Comparison of ENCODE assay signal across 31 cellular contexts in genomic region chr18:41618135-41618534, GRCh38.
"Had no signal": no experiment of that assay in that cellular context is flagged by ENCODE, and none has a peak within 500 bp of the region (broad histone marks: within the 10 kb centered on the region; RNA-seq: fewer than 3 reads in every experiment).

No MANE protein-coding gene starts in this region.

- H3K27ac Mint-ChIP-seq: activated CD4-positive, alpha-beta memory T cell treated with anti-CD3 and anti-CD28 coated beads for 36 hours; activated CD4-positive, alpha-beta T cell treated with anti-CD3 and anti-CD28 coated beads, Interleukin-2, amount 10 ng/mL, durations not matched to agents 24 days and 14 days; activated naive CD4-positive, alpha-beta T cell treated with anti-CD3 and anti-CD28 coated beads, Interleukin-2, amount 10 ng/mL, durations not matched to agents 7 days and 5 days; activated naive CD8-positive, alpha-beta T cell treated with anti-CD3 and anti-CD28 coated beads, Interleukin-2, amount 10 ng/mL, durations not matched to agents 7 days and 5 days; activated T-helper 1 cell treated with anti-CD3 and anti-CD28 coated beads, Interleukin-12 subunit alpha, Interleukin-12 subunit beta, Interleukin-2, Interleukin-4 antibody, amounts not matched to agents 30 ng/mL and 10 ng/mL and 1 ng/mL, durations not matched to agents 14 hours and 24 hours and 36 hours; brain; immature natural killer cell; nephron; progenitor cell of endocrine pancreas; stimulated activated effector memory CD8-positive, alpha-beta T cell treated with anti-CD3 and anti-CD28 coated beads, Interleukin-12 subunit alpha, Interleukin-12 subunit beta, amount 100 ng/mL, for 72 hours; stimulated activated naive CD8-positive, alpha-beta T cell treated with anti-CD3 and anti-CD28 coated beads, Interleukin-15, Interleukin-2, amounts not matched to agents 100 ng/mL and 50 ng/mL, for 24 hours; type B pancreatic cell had no signal

- ATAC-seq: esophagus mucosa; heart left ventricle; left colon; right lobe of liver; stimulated activated effector memory CD8-positive, alpha-beta T cell treated with anti-CD3 and anti-CD28 coated beads, Interleukin-12 subunit alpha, Interleukin-12 subunit beta, amount 100 ng/mL, for 72 hours had no signal

- H3K4me3 Mint-ChIP-seq: activated CD4-positive, alpha-beta memory T cell treated with anti-CD3 and anti-CD28 coated beads for 36 hours; activated CD4-positive, alpha-beta T cell treated with anti-CD3 and anti-CD28 coated beads, Interleukin-2, amount 10 ng/mL, durations not matched to agents 24 days and 14 days; activated naive CD4-positive, alpha-beta T cell treated with anti-CD3 and anti-CD28 coated beads, Interleukin-2, amount 10 ng/mL, durations not matched to agents 7 days and 5 days; activated naive CD8-positive, alpha-beta T cell treated with anti-CD3 and anti-CD28 coated beads, Interleukin-2, amount 10 ng/mL, durations not matched to agents 7 days and 5 days; activated T-helper 1 cell treated with anti-CD3 and anti-CD28 coated beads, Interleukin-12 subunit alpha, Interleukin-12 subunit beta, Interleukin-2, Interleukin-4 antibody, amounts not matched to agents 30 ng/mL and 10 ng/mL and 1 ng/mL, durations not matched to agents 14 hours and 24 hours and 36 hours; brain; immature natural killer cell; nephron; stimulated activated effector memory CD8-positive, alpha-beta T cell treated with anti-CD3 and anti-CD28 coated beads, Interleukin-12 subunit alpha, Interleukin-12 subunit beta, amount 100 ng/mL, for 72 hours; stimulated activated naive CD8-positive, alpha-beta T cell treated with anti-CD3 and anti-CD28 coated beads, Interleukin-15, Interleukin-2, amounts not matched to agents 100 ng/mL and 50 ng/mL, for 24 hours; type B pancreatic cell had no signal

- H3K27me3 Mint-ChIP-seq: activated CD4-positive, alpha-beta memory T cell treated with anti-CD3 and anti-CD28 coated beads for 36 hours; activated CD4-positive, alpha-beta T cell treated with anti-CD3 and anti-CD28 coated beads, Interleukin-2, amount 10 ng/mL, durations not matched to agents 24 days and 14 days; activated naive CD4-positive, alpha-beta T cell treated with anti-CD3 and anti-CD28 coated beads, Interleukin-2, amount 10 ng/mL, durations not matched to agents 7 days and 5 days; activated naive CD8-positive, alpha-beta T cell treated with anti-CD3 and anti-CD28 coated beads, Interleukin-2, amount 10 ng/mL, durations not matched to agents 7 days and 5 days; brain; progenitor cell of endocrine pancreas; stimulated activated naive CD8-positive, alpha-beta T cell treated with anti-CD3 and anti-CD28 coated beads, Interleukin-15, Interleukin-2, amounts not matched to agents 100 ng/mL and 50 ng/mL, for 24 hours; type B pancreatic cell had no signal

- H3K27me3 ChIP-seq: ascending aorta, heart left ventricle, neutrophil, right lobe of liver, uterus had no signal

- FAIRE-seq: endothelial cell of umbilical vein, kidney had no signal

- H3K36me3 ChIP-seq: ascending aorta, heart left ventricle, neutrophil, right lobe of liver, uterus had no signal

- H3K4me1 Mint-ChIP-seq: activated CD4-positive, alpha-beta T cell treated with anti-CD3 and anti-CD28 coated beads, Interleukin-2, amount 10 ng/mL, durations not matched to agents 24 days and 14 days; activated naive CD4-positive, alpha-beta T cell treated with anti-CD3 and anti-CD28 coated beads, Interleukin-2, amount 10 ng/mL, durations not matched to agents 7 days and 5 days; activated naive CD8-positive, alpha-beta T cell treated with anti-CD3 and anti-CD28 coated beads, Interleukin-2, amount 10 ng/mL, durations not matched to agents 7 days and 5 days; immature natural killer cell; stimulated activated effector memory CD8-positive, alpha-beta T cell treated with anti-CD3 and anti-CD28 coated beads, Interleukin-12 subunit alpha, Interleukin-12 subunit beta, amount 100 ng/mL, for 72 hours had no signal

- H3K9me3 Mint-ChIP-seq: activated CD4-positive, alpha-beta memory T cell treated with anti-CD3 and anti-CD28 coated beads for 36 hours; activated naive CD4-positive, alpha-beta T cell treated with anti-CD3 and anti-CD28 coated beads, Interleukin-2, amount 10 ng/mL, durations not matched to agents 7 days and 5 days; activated naive CD8-positive, alpha-beta T cell treated with anti-CD3 and anti-CD28 coated beads, Interleukin-2, amount 10 ng/mL, durations not matched to agents 7 days and 5 days; activated T-helper 1 cell treated with anti-CD3 and anti-CD28 coated beads, Interleukin-12 subunit alpha, Interleukin-12 subunit beta, Interleukin-2, Interleukin-4 antibody, amounts not matched to agents 30 ng/mL and 10 ng/mL and 1 ng/mL, durations not matched to agents 14 hours and 24 hours and 36 hours; brain; nephron; stimulated activated naive CD8-positive, alpha-beta T cell treated with anti-CD3 and anti-CD28 coated beads, Interleukin-15, Interleukin-2, amounts not matched to agents 100 ng/mL and 50 ng/mL, for 24 hours; type B pancreatic cell had no signal

- H3K4me3 ChIP-seq: ascending aorta, heart left ventricle, right lobe of liver, uterus had no signal

- DNase-seq: activated CD4-positive, alpha-beta memory T cell treated with anti-CD3 and anti-CD28 coated beads for 36 hours; activated CD4-positive, alpha-beta T cell treated with anti-CD3 and anti-CD28 coated beads, Interleukin-2, amount 10 ng/mL, durations not matched to agents 24 days and 14 days; activated CD4-positive, CD25-positive, alpha-beta regulatory T cell treated with anti-CD3 and anti-CD28 coated beads, Interleukin-2, amount 50 U/mL, for 72 hours; activated CD8-positive, alpha-beta memory T cell treated with anti-CD3 and anti-CD28 coated beads, Interleukin-2, amount 50 U/mL, for 4 hours; activated effector memory CD4-positive, alpha-beta T cell treated with anti-CD3 and anti-CD28 coated beads, Interleukin-2, amount 50 U/mL, for 16 hours; activated naive CD4-positive, alpha-beta T cell treated with anti-CD3 and anti-CD28 coated beads, Interleukin-2, amount 10 ng/mL, durations not matched to agents 7 days and 5 days; activated naive CD8-positive, alpha-beta T cell treated with anti-CD3 and anti-CD28 coated beads, Interleukin-2, amount 10 ng/mL, durations not matched to agents 7 days and 5 days; activated T-cell treated with anti-CD3 and anti-CD28 coated beads, Interleukin-2, amount 50 U/mL, for 1 hour; cortex of kidney; foreskin fibroblast; heart left ventricle; hypothalamus; immature natural killer cell; kidney; left colon; mammary epithelial cell; right lobe of liver; stimulated activated CD4-positive, alpha-beta T cell treated with anti-CD3 and anti-CD28 coated beads, Interleukin-4, amount 100 ng/mL, for 24 hours; substantia nigra; uterus had no signal
